ENCODE assay signal across 21 cellular contexts in genomic region chr14:100892496-100893227, GRCh38. TPM values are rescaled to one million over a fixed set of nuclear protein-coding genes. Genes with fewer than 3 reads are reported as not detected.
DNase-seq lines count a peak whose midpoint lies in the region; ATAC-seq and TF ChIP-seq lines count a peak whose summit lies in the region.
"Had no signal": no experiment of that assay in that cellular context is flagged by ENCODE, and none has a peak within 500 bp of the region (broad histone marks: within the 10 kb centered on the region; RNA-seq: fewer than 3 reads in every experiment).

No MANE protein-coding gene starts in this region.

- H3K4ac ChIP-seq in neuronal stem cell (ENCODE audit: low read length) = no peak overlapping the region

- no peaks in the 10 kb centered on the region for H3K27me3 Mint-ChIP-seq in activated B cell treated with CpG ODN at 0.5 μM for 24 hours
- H3K27me3 Mint-ChIP-seq in GM23338 (ENCODE audit: insufficient read depth, low read depth, poor library complexity) = peaks cover 7% of the 10 kb centered on the region

- H3K4me3 ChIP-seq in neuronal stem cell (ENCODE audit: low read length in 2 of 2) (no peak overlapping the region), transverse colon (no peak overlapping the region), GM23338 (no peak overlapping the region)

- H3K27ac ChIP-seq in neuronal stem cell (replicated peaks; ENCODE audit: low read length) (no peak overlapping the region), transverse colon (no peak overlapping the region), GM23338 (ENCODE audit: low read depth) (no peak overlapping the region)
- H3K27ac ChIP-seq: 22Rv1 had no signal

- no peaks in the 10 kb centered on the region for H3F3A ChIP-seq in GM23338 (replicated peaks; ENCODE audit: low read depth)

- peak overlapping the region; percentile 82 for H2AK5ac ChIP-seq in neuronal stem cell (ENCODE audit: low read depth, low read length)

- ATAC-seq in activated B cell treated with CpG ODN at 0.5 μM for 24 hours (ENCODE audit: low read depth) (no peak), HG02798 (IDR thresholded peaks at IDR 0.05; ENCODE audit: poor library complexity, unreplicated experiment) (no peak), GM23338 (no peak)
- ATAC-seq: CD8-positive, alpha-beta T cell; HCT116 had no signal

- H3K23ac ChIP-seq in neuronal stem cell (ENCODE audit: low read depth, low read length, poor library complexity) = no peak overlapping the region

- H2AFZ ChIP-seq in neuronal stem cell (ENCODE audit: low read length) (no peak overlapping the region), GM23338 (no peak overlapping the region)

- H3K4me3 Mint-ChIP-seq in activated B cell treated with CpG ODN at 0.5 μM for 24 hours = no peak overlapping the region
- no peak overlapping the region for H3K4me3 Mint-ChIP-seq in GM23338
- H3K4me3 Mint-ChIP-seq: CD8-positive, alpha-beta T cell had no signal

- H2BK120ac ChIP-seq in neuronal stem cell (ENCODE audit: low read depth, low read length) = peak overlapping the region; percentile 25

- H4K8ac ChIP-seq in neuronal stem cell (ENCODE audit: low read depth, low read length) = no peak overlapping the region

- peak; percentile 19 for DNase-seq in activated CD4-positive, CD25-positive, alpha-beta regulatory T cell treated with anti-CD3 and anti-CD28 coated beads, Interleukin-2, amount 50 U/mL, for 72 hours
- DNase-seq in activated CD4-positive, CD25-positive, alpha-beta regulatory T cell (lab: John Stamatoyannopoulos, UW) = no peak
- DNase-seq in activated B cell treated with CpG ODN at 0.5 μM for 24 hours = peak; percentile 7
- no peak for DNase-seq in neuronal stem cell (ENCODE audit: low spot score)
- peak; percentile 3 for DNase-seq in transverse colon
- DNase-seq in activated naive CD4-positive, alpha-beta T cell treated with anti-CD3 and anti-CD28 coated beads, Interleukin-2, amount 50 U/mL, for 16 hours = no peak
- no peak for DNase-seq in GM23338 (ENCODE audit: low spot score)
- DNase-seq: BE2C; CD8-positive, alpha-beta T cell; DMS79; KBM-7; MV-4-11; NCI-H1417 treated with DMSO at 0.1 percent for 48 hours; NCI-H1930; NCI-H2171 treated with DMSO at 0.1 percent for 48 hours; NCI-H446 treated with DMSO at 0.1 percent for 48 hours; NCI-H748 treated with DMSO at 0.1 percent for 48 hours had no signal

- CTCF ChIA-PET in activated B cell treated with CpG ODN at 0.5 μM for 24 hours (lab: Charles Lee) = no interaction called here

- intact Hi-C loops in activated B cell treated with CpG ODN at 0.5 μM for 24 hours (cut with micrococcal nuclease) (no loop called here), transverse colon (cut with DNase I; ENCODE audit: low total_unique reads) (no loop called here)

- no peaks in the 10 kb centered on the region for H3K36me3 Mint-ChIP-seq in activated B cell treated with CpG ODN at 0.5 μM for 24 hours (ENCODE audit: low read depth)
- H3K36me3 Mint-ChIP-seq in GM23338 (ENCODE audit: low read depth) = no peaks in the 10 kb centered on the region
- H3K36me3 Mint-ChIP-seq: CD8-positive, alpha-beta T cell had no signal

- no peak for TF ChIP-seq POLR2A in transverse colon (IDR thresholded peaks at IDR 0.05)

- no CpG with 5 or more reads among the region's 17 CpGs for WGBS in neuronal stem cell (ENCODE audit: extremely low coverage in 2 of 2, insufficient read length in 2 of 2, insufficient replicate concordance in 1 of 2), 2 donors
- WGBS in transverse colon (ENCODE audit: low coverage in 1 of 2), 2 donors = 70 to 74% methylated on average over 3 to 17 of the region's 17 CpGs

- peak overlapping the region; percentile 60 for H4K91ac ChIP-seq in neuronal stem cell (ENCODE audit: low read depth, low read length, poor library complexity)

- H2BK12ac ChIP-seq in neuronal stem cell (ENCODE audit: low read length) = peak overlapping the region; percentile 51

- no peaks in the 10 kb centered on the region for H3K79me2 ChIP-seq in GM23338 (replicated peaks; ENCODE audit: insufficient read depth)

- H3K9me3 Mint-ChIP-seq in activated B cell treated with CpG ODN at 0.5 μM for 24 hours = no peaks in the 10 kb centered on the region
- H3K9me3 Mint-ChIP-seq in GM23338 = no peaks in the 10 kb centered on the region
- H3K9me3 Mint-ChIP-seq: CD8-positive, alpha-beta T cell had no signal

- H3K4me1 ChIP-seq in neuronal stem cell (ENCODE audit: control insufficient read depth in 2 of 2, insufficient read depth in 1 of 2, low read depth in 1 of 2, low read length in 2 of 2) = peaks cover 12 to 24% of the 10 kb centered on the region in 2 donors
- H3K4me1 ChIP-seq in transverse colon = peaks cover 0 to 20% (median 8%) of the 10 kb centered on the region in 4 donors
- H3K4me1 ChIP-seq in GM23338 (ENCODE audit: insufficient read depth) = no peaks in the 10 kb centered on the region; the same call in 1 of the 2 replicates
- H3K4me1 ChIP-seq: BE2C had no signal

- H3K4me2 ChIP-seq in neuronal stem cell (ENCODE audit: insufficient read depth, low read length, poor library complexity, severe bottlenecking) (no peak overlapping the region), GM23338 (no peak overlapping the region)

- H3K9me3 ChIP-seq in neuronal stem cell (replicated peaks in 1 of 2; ENCODE audit: control insufficient read depth in 2 of 2, insufficient read depth in 1 of 2, low read depth in 1 of 2, low read length in 2 of 2) = no peaks in the 10 kb centered on the region
- H3K9me3 ChIP-seq in transverse colon = no peaks in the 10 kb centered on the region
- H3K9me3 ChIP-seq: BE2C had no signal

- H3K4me1 Mint-ChIP-seq in activated B cell treated with CpG ODN at 0.5 μM for 24 hours (no peaks in the 10 kb centered on the region), GM23338 (peaks cover 23% of the 10 kb centered on the region)

- TF ChIP-seq CTCF in activated B cell treated with CpG ODN at 0.5 μM for 24 hours (IDR thresholded peaks at IDR 0.05) (no peak), transverse colon (IDR thresholded peaks at IDR 0.05) (no peak), GM23338 (conservative IDR thresholded peaks at IDR 0.05; ENCODE audit: low read depth in 2 of 2) (no peak)

- H3K9me2 ChIP-seq in GM23338 (ENCODE audit: insufficient read depth) = no peaks in the 10 kb centered on the region

- H3K18ac ChIP-seq in neuronal stem cell (ENCODE audit: low read length) = peak overlapping the region; percentile 64

- peak overlapping the region; percentile 57 for H2BK15ac ChIP-seq in neuronal stem cell (ENCODE audit: low read length)

- POLR2A ChIA-PET in activated B cell treated with CpG ODN at 0.5 μM for 24 hours (lab: Charles Lee) = no interaction called here

- H4K20me1 ChIP-seq in GM23338 (replicated peaks; ENCODE audit: insufficient read depth) = no peaks in the 10 kb centered on the region

- H3K27me3 ChIP-seq in neuronal stem cell (ENCODE audit: control insufficient read depth in 3 of 3, insufficient read depth in 3 of 3, low read depth in 1 of 3, low read length in 3 of 3) (no peaks in the 10 kb centered on the region), transverse colon (peaks cover 13% of the 10 kb centered on the region), GM23338 (ENCODE audit: insufficient read depth) (no peaks in the 10 kb centered on the region)
- H3K27me3 ChIP-seq: BE2C had no signal

- H3K27ac Mint-ChIP-seq in activated B cell treated with CpG ODN at 0.5 μM for 24 hours = no peak overlapping the region
- no peak overlapping the region for H3K27ac Mint-ChIP-seq in GM23338
- H3K27ac Mint-ChIP-seq: CD8-positive, alpha-beta T cell had no signal

- H3K14ac ChIP-seq in neuronal stem cell (ENCODE audit: low read length) = no peak overlapping the region

- H2BK5ac ChIP-seq in neuronal stem cell (ENCODE audit: low read length) = peak overlapping the region; percentile 88

- H3K36me3 ChIP-seq in neuronal stem cell (replicated peaks in 1 of 2; ENCODE audit: control insufficient read depth in 2 of 2, insufficient read depth in 2 of 2, low read length in 2 of 2) (peaks cover 0 to 2% of the 10 kb centered on the region in 2 donors), transverse colon (no peaks in the 10 kb centered on the region), GM23338 (ENCODE audit: insufficient read depth) (no peaks in the 10 kb centered on the region)

- no peak overlapping the region for H3K9ac ChIP-seq in neuronal stem cell (ENCODE audit: low read depth, low read length, poor library complexity)

- no peaks in the 10 kb centered on the region for H3K79me1 ChIP-seq in neuronal stem cell (ENCODE audit: low read depth, low read length)

- no peak for TF ChIP-seq EP300 in transverse colon (IDR thresholded peaks at IDR 0.05; ENCODE audit: low read depth)

- in situ Hi-C loops in transverse colon (cut with MboI; ENCODE audit: low pct_ligation_motif_present in 1 of 4, low pct_unique_long_range_greater_than_20kb in 1 of 4, low sequenced_read_pairs in 3 of 4) = no loop called here

TF ChIP-seq in GM23338, 12 proteins besides CTCF, POLR2A, EP300 and RAD21 (continues in another document):
- no peak for TF ChIP-seq CREB1 (CRISPR knock-in tag; IDR thresholded peaks at IDR 0.05; ENCODE audit: low read depth)
- TF ChIP-seq ZNF331 (CRISPR knock-in tag; IDR thresholded peaks at IDR 0.05; ENCODE audit: low read depth) = no peak
- TF ChIP-seq EZH2 (IDR thresholded peaks at IDR 0.05; ENCODE audit: low read depth, unreplicated experiment) = no peak
- TF ChIP-seq, protein P1, sequence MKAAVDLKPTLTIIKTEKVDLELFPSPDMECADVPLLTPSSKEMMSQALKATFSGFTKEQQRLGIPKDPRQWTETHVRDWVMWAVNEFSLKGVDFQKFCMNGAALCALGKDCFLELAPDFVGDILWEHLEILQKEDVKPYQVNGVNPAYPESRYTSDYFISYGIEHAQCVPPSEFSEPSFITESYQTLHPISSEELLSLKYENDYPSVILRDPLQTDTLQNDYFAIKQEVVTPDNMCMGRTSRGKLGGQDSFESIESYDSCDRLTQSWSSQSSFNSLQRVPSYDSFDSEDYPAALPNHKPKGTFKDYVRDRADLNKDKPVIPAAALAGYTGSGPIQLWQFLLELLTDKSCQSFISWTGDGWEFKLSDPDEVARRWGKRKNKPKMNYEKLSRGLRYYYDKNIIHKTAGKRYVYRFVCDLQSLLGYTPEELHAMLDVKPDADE (IDR thresholded peaks at IDR 0.05) = no peak
- TF ChIP-seq ZNF114 (CRISPR knock-in tag; IDR thresholded peaks at IDR 0.05) = no peak

RNA-seq across cellular contexts. Expression of gene RTL1, which starts 10.9 kb away (rescaled TPM):
- total RNA-seq in activated B cell treated with CpG ODN at 0.5 μM for 24 hours (not detected in 2 replicates), transverse colon (not detected)
- 3.6 TPM for polyA plus RNA-seq in neuronal stem cell (2013, experiment 1 of 2)
- polyA plus RNA-seq in neuronal stem cell (2013, experiment 2 of 2) = 3.6 TPM
- not detected in 2 replicates for total RNA-seq in GM23338 (2014; rRNA removed; shearing (Covaris generic))
- not detected in 2 replicates for polyA plus RNA-seq in GM23338 (2016; fragmentation: Nextera tagmentation; extraction: Ambion mirVana)
- total RNA-seq: CD8-positive, alpha-beta T cell had no signal
- polyA plus RNA-seq: AG04450 had no signal

Comparison
In these comparisons a context has a peak if more than half of its experiments do, and no peak if none do; other contexts are left out.
1. DNase-seq: peak in activated CD4-positive, CD25-positive, alpha-beta regulatory T cell treated with anti-CD3 and anti-CD28 coated beads, Interleukin-2, amount 50 U/mL, for 72 hours (single experiment), activated B cell treated with CpG ODN at 0.5 μM for 24 hours (single experiment) and transverse colon (single experiment); none in activated CD4-positive, CD25-positive, alpha-beta regulatory T cell (0 of 4), neuronal stem cell (single experiment), activated naive CD4-positive, alpha-beta T cell treated with anti-CD3 and anti-CD28 coated beads, Interleukin-2, amount 50 U/mL, for 16 hours (single experiment) and GM23338 (single experiment).